Comparison of ENCODE assay signal across 31 cellular contexts in the genomic region with DNA sequence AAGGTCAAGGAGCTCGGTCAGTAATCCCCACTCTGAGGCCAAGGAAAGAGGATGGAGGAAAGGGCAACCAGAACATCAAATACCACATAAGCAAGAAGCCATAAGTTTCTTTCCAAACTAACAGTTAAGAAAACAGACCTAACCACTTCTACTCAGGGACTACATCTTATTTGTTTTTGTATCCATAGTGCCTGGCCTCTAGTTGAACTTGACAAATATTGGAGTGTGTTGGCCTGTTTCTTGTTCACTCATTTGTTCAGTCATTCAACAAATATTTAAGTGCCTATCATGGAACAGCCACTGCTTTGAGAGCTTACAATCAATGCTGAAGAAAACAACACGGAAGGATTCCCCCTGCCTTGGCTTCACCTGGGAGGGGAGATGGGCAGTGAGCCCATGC.
"Had no signal": no experiment of that assay in that cellular context is flagged by ENCODE, and none has a peak within 500 bp of the region (broad histone marks: within the 10 kb centered on the region; RNA-seq: fewer than 3 reads in every experiment).

No MANE protein-coding gene starts in this region.

- H3K9me3 Mint-ChIP-seq: activated B cell treated with CpG ODN at 0.5 μM for 24 hours; activated CD4-positive, alpha-beta T cell treated with anti-CD3 and anti-CD28 coated beads, Interleukin-2, amount 10 ng/mL, durations not matched to agents 24 days and 14 days; activated naive CD4-positive, alpha-beta T cell treated with anti-CD3 and anti-CD28 coated beads, Interleukin-2, amount 50 U/mL, for 24 hours; activated naive CD8-positive, alpha-beta T cell treated with anti-CD3 and anti-CD28 coated beads, Interleukin-2, amount 50 U/mL, for 24 hours; activated T-cell treated with anti-CD3 and anti-CD28 coated beads, Interleukin-2, amount 50 U/mL, for 24 hours; activated T-helper 1 cell treated with anti-CD3 and anti-CD28 coated beads, Interleukin-12 subunit alpha, Interleukin-12 subunit beta, Interleukin-2, Interleukin-4 antibody, amounts not matched to agents 30 ng/mL and 10 ng/mL and 1 ng/mL, durations not matched to agents 14 hours and 24 hours and 36 hours had no signal

- H3K36me3 ChIP-seq: Peyer's patch, SJCRH30 had no signal

- H3K27me3 Mint-ChIP-seq: activated B cell treated with CpG ODN at 0.5 μM for 24 hours; activated naive CD4-positive, alpha-beta T cell treated with anti-CD3 and anti-CD28 coated beads, Interleukin-2, amount 50 U/mL, for 24 hours; activated T-cell treated with anti-CD3 and anti-CD28 coated beads, Interleukin-2, amount 50 U/mL, for 24 hours had no signal

- FAIRE-seq: bronchial epithelial cell, K562 had no signal

- H3K4me1 Mint-ChIP-seq: activated CD4-positive, alpha-beta T cell treated with anti-CD3 and anti-CD28 coated beads, Interleukin-2, amount 10 ng/mL, durations not matched to agents 24 days and 14 days; activated CD8-positive, alpha-beta memory T cell treated with anti-CD3 and anti-CD28 coated beads, Interleukin-2, amount 10 ng/mL, durations not matched to agents 7 days and 5 days; activated naive CD4-positive, alpha-beta T cell treated with anti-CD3 and anti-CD28 coated beads, Interleukin-2, amount 50 U/mL, for 24 hours had no signal

- H3K27ac Mint-ChIP-seq: activated B cell treated with CpG ODN at 0.5 μM for 24 hours; activated CD4-positive, alpha-beta T cell treated with anti-CD3 and anti-CD28 coated beads, Interleukin-2, amount 10 ng/mL, durations not matched to agents 24 days and 14 days; activated CD8-positive, alpha-beta memory T cell treated with anti-CD3 and anti-CD28 coated beads, Interleukin-2, amount 10 ng/mL, durations not matched to agents 7 days and 5 days; activated naive CD4-positive, alpha-beta T cell treated with anti-CD3 and anti-CD28 coated beads, Interleukin-2, amount 50 U/mL, for 24 hours; activated naive CD8-positive, alpha-beta T cell treated with anti-CD3 and anti-CD28 coated beads, Interleukin-2, amount 50 U/mL, for 24 hours; activated T-cell treated with anti-CD3 and anti-CD28 coated beads, Interleukin-2, amount 50 U/mL, for 24 hours; activated T-helper 1 cell treated with anti-CD3 and anti-CD28 coated beads, Interleukin-12 subunit alpha, Interleukin-12 subunit beta, Interleukin-2, Interleukin-4 antibody, amounts not matched to agents 30 ng/mL and 10 ng/mL and 1 ng/mL, durations not matched to agents 14 hours and 24 hours and 36 hours had no signal

- H3K27me3 ChIP-seq: Peyer's patch, SJCRH30 had no signal

- ATAC-seq: activated CD8-positive, alpha-beta memory T cell treated with anti-CD3 and anti-CD28 coated beads, Interleukin-2, amount 10 ng/mL, durations not matched to agents 7 days and 5 days; activated naive CD8-positive, alpha-beta T cell treated with anti-CD3 and anti-CD28 coated beads, Interleukin-2, amount 50 U/mL, for 24 hours; K562; SK-N-SH treated with all-trans-retinoic acid at 6 μM for 48 hours had no signal

- H3K4me3 ChIP-seq: K562, Peyer's patch, SJCRH30 had no signal

- H3K9me3 ChIP-seq: Peyer's patch, SJCRH30 had no signal

- H3K27ac ChIP-seq: Peyer's patch, RWPE1, SJCRH30 had no signal

- H3K4me3 Mint-ChIP-seq: activated B cell treated with CpG ODN at 0.5 μM for 24 hours; activated CD4-positive, alpha-beta T cell treated with anti-CD3 and anti-CD28 coated beads, Interleukin-2, amount 10 ng/mL, durations not matched to agents 24 days and 14 days; activated CD8-positive, alpha-beta memory T cell treated with anti-CD3 and anti-CD28 coated beads, Interleukin-2, amount 10 ng/mL, durations not matched to agents 7 days and 5 days; activated naive CD4-positive, alpha-beta T cell treated with anti-CD3 and anti-CD28 coated beads, Interleukin-2, amount 50 U/mL, for 24 hours; activated naive CD8-positive, alpha-beta T cell treated with anti-CD3 and anti-CD28 coated beads, Interleukin-2, amount 50 U/mL, for 24 hours; activated T-cell treated with anti-CD3 and anti-CD28 coated beads, Interleukin-2, amount 50 U/mL, for 24 hours; activated T-helper 1 cell treated with anti-CD3 and anti-CD28 coated beads, Interleukin-12 subunit alpha, Interleukin-12 subunit beta, Interleukin-2, Interleukin-4 antibody, amounts not matched to agents 30 ng/mL and 10 ng/mL and 1 ng/mL, durations not matched to agents 14 hours and 24 hours and 36 hours had no signal

- H3K4me1 ChIP-seq: Peyer's patch had no signal

- DNase-seq: activated B cell treated with CpG ODN at 0.5 μM for 24 hours; activated CD4-positive, alpha-beta T cell treated with anti-CD3 and anti-CD28 coated beads for 1 hour; activated CD4-positive, alpha-beta T cell treated with anti-CD3 and anti-CD28 coated beads, Interleukin-2, amount 10 ng/mL, durations not matched to agents 24 days and 14 days; activated CD4-positive, alpha-beta T cell treated with anti-CD3 and anti-CD28 coated beads, Interleukin-2, amount 50 U/mL, for 48 hours; activated CD8-positive, alpha-beta memory T cell treated with anti-CD3 and anti-CD28 coated beads, Interleukin-2, amount 10 ng/mL, durations not matched to agents 7 days and 5 days; activated effector memory CD4-positive, alpha-beta T cell treated with Interleukin-2 at 50 U/mL for 16 hours; activated naive CD4-positive, alpha-beta T cell; activated naive CD8-positive, alpha-beta T cell treated with anti-CD3 and anti-CD28 coated beads, Interleukin-2, amount 50 U/mL, for 24 hours; activated T-cell treated with anti-CD3 and anti-CD28 coated beads, Interleukin-2, amount 50 U/mL, for 24 hours; amygdala; central memory CD4-positive, alpha-beta T cell; Karpas-422; MM.1S; NCI-H1105; NCI-H1436; NCI-H1694 treated with DMSO at 0.1 percent for 48 hours; NCI-H2029 treated with DMSO at 0.1 percent for 48 hours; NCI-H345; NCI-H510A treated with DMSO at 0.1 percent for 48 hours; NCI-H69; NK-92 treated with Interleukin-12 subunit alpha and Interleukin-12 subunit beta, amount 100 ng/mL, for 24 hours; Peyer's patch; Right ventricle myocardium superior; SJCRH30; SW 1271 had no signal

- H3K36me3 Mint-ChIP-seq: activated CD8-positive, alpha-beta memory T cell treated with anti-CD3 and anti-CD28 coated beads, Interleukin-2, amount 10 ng/mL, durations not matched to agents 7 days and 5 days; activated naive CD4-positive, alpha-beta T cell treated with anti-CD3 and anti-CD28 coated beads, Interleukin-2, amount 50 U/mL, for 24 hours had no signal
